In the genomic region with DNA sequence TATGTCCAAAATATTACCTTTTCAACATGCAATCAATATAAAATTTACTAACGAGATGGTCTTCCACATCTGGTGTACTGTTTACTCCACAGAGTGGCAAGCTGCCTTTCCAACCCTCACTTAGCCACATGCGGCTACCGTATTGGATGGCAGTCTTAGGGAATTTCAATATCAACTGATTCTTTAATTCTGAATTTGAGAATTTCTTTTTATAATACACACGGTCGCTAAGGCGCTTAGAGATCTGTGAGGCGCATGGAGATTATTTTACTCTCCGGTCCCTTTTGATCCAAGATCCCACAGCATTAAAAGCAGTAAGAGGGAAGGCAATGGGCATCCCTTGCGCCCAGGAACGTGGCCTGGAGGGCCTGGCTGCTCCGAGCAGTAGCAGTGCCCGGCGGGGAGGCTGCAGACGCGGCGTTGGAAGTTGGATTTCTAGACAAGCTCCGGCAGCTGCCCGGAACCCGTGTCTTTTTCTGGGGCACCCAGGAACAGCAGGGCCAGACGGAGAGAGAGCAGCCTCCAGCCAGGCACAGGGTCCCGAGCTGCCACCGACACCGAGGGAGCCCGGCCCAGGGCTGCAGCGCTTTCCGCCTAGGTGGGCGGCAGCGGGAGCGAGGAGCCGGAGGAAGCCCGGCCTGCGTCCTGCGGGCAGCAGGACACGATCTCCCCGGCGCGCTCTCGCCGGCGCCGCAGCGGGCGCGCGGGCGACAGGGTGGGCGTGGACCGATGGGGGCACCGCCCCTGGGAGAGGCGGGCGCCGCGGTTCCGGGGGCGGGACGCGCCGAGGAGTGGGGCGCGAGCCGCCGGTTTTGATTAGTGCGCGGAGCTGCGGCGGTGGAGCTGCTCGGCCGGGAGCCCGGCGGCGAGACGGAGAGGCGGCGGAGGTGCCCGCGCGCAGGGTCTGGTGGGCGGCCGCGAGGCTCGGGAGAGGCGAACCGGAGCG, we compare ENCODE assay signal across 8 cellular contexts. TPM values are rescaled to one million over a fixed set of nuclear protein-coding genes. Genes with fewer than 3 reads are reported as not detected.
DNase-seq lines count a peak whose midpoint lies in the region; ATAC-seq and TF ChIP-seq lines count a peak whose summit lies in the region.

Gene UGCG (plus strand): TSS at position 819 of the 946 bp plus-strand sequence. CDS start 402 bp downstream, outside the sequence.

- BruUV-seq in A673 (replicated peaks; lab: Mats Ljungman, UMichigan): no TSS peak

- no peaks in the 10 kb centered on the region for H3K27me3 ChIP-seq in A673 (replicated peaks; ENCODE audit: insufficient read depth, low read depth, low read length, poor library complexity)

- POLR2A ChIA-PET in A673 (lab: Charles Lee; ENCODE audit: low non-redundant PET): no interaction called here

- H3K9me3 ChIP-seq in A673 (ENCODE audit: low read depth, low read length, poor library complexity, severe bottlenecking): no peaks in the 10 kb centered on the region

- peak within 1 kb of the TSS; percentile 84 for H3K27ac ChIP-seq in A673 (ENCODE audit: low read depth, low read length, poor library complexity, severe bottlenecking)
- peak within 1 kb of the TSS; percentile 92 for H3K27ac ChIP-seq in caudate nucleus (ENCODE audit: low read depth, low read length)

- H3K4me3 ChIP-seq in A673 (ENCODE audit: low read depth, low read length, poor library complexity, severe bottlenecking): peak within 1 kb of the TSS; percentile 96

- H3K4me1 ChIP-seq in A673 (ENCODE audit: insufficient read depth, low read length, poor library complexity, severe bottlenecking): peaks cover 20% of the 10 kb centered on the region

- H3K36me3 ChIP-seq in A673 (ENCODE audit: insufficient read depth, low read length, poor library complexity, severe bottlenecking): no peaks in the 10 kb centered on the region

- TF ChIP-seq CTCF in A673 (conservative IDR thresholded peaks at IDR 0.05; ENCODE audit: low read depth, low read length): no peak

- CTCF ChIA-PET in A673 (lab: Charles Lee): interaction anchor here (0.7 kb wide), 1 partner anchor 178 kb away, joined by 12 read pairs; no protein-coding TSS in a partner anchor

- DNase-seq in A673 (ENCODE audit: low spot score) (peak; percentile 92), NCI-H2196 treated with DMSO at 0.1 percent for 48 hours (lab: John Stamatoyannopoulos, UW; ENCODE audit: unreplicated experiment) (peak; percentile 70), caudate nucleus (lab: John Stamatoyannopoulos, UW) (peak in 59 of 61 donors; percentile 22 to 92 (median 81)), iris pigment epithelial cell (ENCODE audit: low read depth) (peak; percentile 92)
- DNase-seq in activated CD4-positive, CD25-positive, alpha-beta regulatory T cell (lab: John Stamatoyannopoulos, UW): peak; percentile 68 to 82 (median 78)
- DNase-seq in stimulated activated CD4-positive, alpha-beta T cell treated with anti-CD3 and anti-CD28 coated beads, Interleukin-12 subunit alpha, Interleukin-12 subunit beta, amount 100 ng/mL, for 4 hours: peak; percentile 85

- ATAC-seq in GM18861 (IDR thresholded peaks at IDR 0.05; ENCODE audit: unreplicated experiment) (peak; percentile 78), HG03097 (IDR thresholded peaks at IDR 0.05; ENCODE audit: low FRiP score, unreplicated experiment) (peak; percentile 84)

- intact Hi-C loops in A673 (cut with micrococcal nuclease; ENCODE audit: unreplicated experiment): loop anchor here (2.0 to 10.0 kb wide), 2 partner anchors 131 to 179 kb away; no protein-coding TSS in a partner anchor

RNA-seq across cellular contexts. Expression of gene UGCG, which starts in this region (rescaled TPM):
- 16.7 and 23.1 TPM in 2 replicates for total RNA-seq in A673 (2021)

Comparison
In these comparisons a context has a peak if more than half of its experiments do, and no peak if none do; other contexts are left out.
1. Peak in every context shown above with its lines: DNase-seq, ATAC-seq, H3K4me3 ChIP-seq and H3K27ac ChIP-seq.